ENCODE assay signal across 8 cellular contexts in the genomic region with DNA sequence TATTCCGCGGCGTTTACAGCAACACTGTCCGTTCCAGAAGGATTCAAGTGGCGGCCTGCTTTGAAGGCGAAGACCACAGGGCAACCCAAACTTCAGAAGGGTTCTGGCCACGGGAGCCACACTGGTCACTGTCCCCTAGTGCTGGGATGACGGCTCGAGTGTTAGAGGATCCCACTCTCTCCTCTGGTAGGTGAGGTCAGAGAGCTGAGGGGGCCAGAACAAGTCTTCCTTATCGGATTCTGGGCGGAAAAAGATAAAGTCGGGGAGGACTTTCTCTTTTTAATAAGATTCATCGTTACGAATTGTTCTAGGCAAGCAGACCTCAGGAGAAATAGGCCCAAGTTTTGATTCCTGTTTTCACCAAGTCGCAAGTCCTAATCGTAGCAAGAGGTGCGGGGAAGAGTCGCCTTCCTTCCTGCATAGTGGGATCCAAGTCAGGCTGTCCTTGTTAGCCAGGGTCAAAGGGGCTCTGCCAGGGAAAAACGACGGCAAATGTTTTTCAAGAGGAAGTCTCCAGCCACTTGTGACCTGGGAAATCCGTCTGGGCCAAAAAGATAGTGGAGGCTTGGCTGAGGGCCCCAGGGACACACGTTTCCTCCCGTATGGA. TPM values are rescaled to one million over a fixed set of nuclear protein-coding genes. Genes with fewer than 3 reads are reported as not detected.
DNase-seq lines count a peak whose midpoint lies in the region; ATAC-seq, FAIRE-seq and TF ChIP-seq lines count a peak whose summit lies in the region.

No MANE protein-coding gene starts in this region.

- intact Hi-C loops in activated naive CD4-positive, alpha-beta T cell treated with anti-CD3 and anti-CD28 coated beads for 36 hours (cut with micrococcal nuclease) = loop anchor here (1.0 to 2.0 kb wide), 22 partner anchors 16 to 1141 kb away; a partner anchor contains a TSS
- intact Hi-C loops in dendritic cell treated with granulocyte-macrophage colony-stimulating factor and Interleukin-4, amounts not matched to agents 40 ng/mL and 50 ng/mL, for 4 days (cut with micrococcal nuclease) = loop anchor here (1.0 to 10.0 kb wide), 7 partner anchors 68 to 589 kb away; a partner anchor contains a TSS

- peak overlapping the region; percentile 92 for H3K27ac Mint-ChIP-seq in activated naive CD4-positive, alpha-beta T cell treated with anti-CD3 and anti-CD28 coated beads for 36 hours
- H3K27ac Mint-ChIP-seq in dendritic cell treated with granulocyte-macrophage colony-stimulating factor and Interleukin-4, amounts not matched to agents 40 ng/mL and 50 ng/mL, for 4 days = peak overlapping the region; percentile 99
- peak overlapping the region; percentile 99 for H3K27ac Mint-ChIP-seq in mesothelial cell of epicardium

- H3K36me3 Mint-ChIP-seq in activated naive CD4-positive, alpha-beta T cell treated with anti-CD3 and anti-CD28 coated beads for 36 hours (ENCODE audit: low read depth) = peaks cover 17% of the 10 kb centered on the region
- H3K36me3 Mint-ChIP-seq in dendritic cell treated with granulocyte-macrophage colony-stimulating factor and Interleukin-4, amounts not matched to agents 40 ng/mL and 50 ng/mL, for 4 days (ENCODE audit: low read depth) = peaks cover 41% of the 10 kb centered on the region
- H3K36me3 Mint-ChIP-seq in mesothelial cell of epicardium = peaks cover 3% of the 10 kb centered on the region

- TF ChIP-seq POLR2A in tibial nerve (IDR thresholded peaks at IDR 0.05) (no peak), GM12892 (IDR thresholded peaks at IDR 0.05; ENCODE audit: low read depth, low read length) (no peak; the same call in 1 of the 2 replicates)

- peaks cover 0 to 57% (median 23%) of the 10 kb centered on the region in 4 donors for H3K4me1 ChIP-seq in tibial nerve

- WGBS in tibial nerve, 2 donors = 34 to 48% methylated on average over 23 of the region's 23 CpGs

- peaks cover 0 to 9% (median 0%) of the 10 kb centered on the region in 3 donors for H3K36me3 ChIP-seq in tibial nerve

- H3K9me3 ChIP-seq in tibial nerve = no peaks in the 10 kb centered on the region

- no peak for TF ChIP-seq EP300 in tibial nerve (IDR thresholded peaks at IDR 0.05)

- H3K27me3 Mint-ChIP-seq in activated naive CD4-positive, alpha-beta T cell treated with anti-CD3 and anti-CD28 coated beads for 36 hours (ENCODE audit: low read depth) = no peaks in the 10 kb centered on the region
- no peaks in the 10 kb centered on the region for H3K27me3 Mint-ChIP-seq in dendritic cell treated with granulocyte-macrophage colony-stimulating factor and Interleukin-4, amounts not matched to agents 40 ng/mL and 50 ng/mL, for 4 days
- H3K27me3 Mint-ChIP-seq in mesothelial cell of epicardium (ENCODE audit: low read depth) = no peaks in the 10 kb centered on the region

- ATAC-seq in HG02885 (IDR thresholded peaks at IDR 0.05; ENCODE audit: poor library complexity, unreplicated experiment) = no peak

- no peaks in the 10 kb centered on the region for H3K27me3 ChIP-seq in tibial nerve

- peak; percentile 19 for DNase-seq in activated naive CD4-positive, alpha-beta T cell treated with anti-CD3 and anti-CD28 coated beads for 36 hours
- DNase-seq in activated naive CD4-positive, alpha-beta T cell treated with Interleukin-2 at 50 U/mL for 16 hours = no peak
- DNase-seq in SIG-M5 treated with dmso at 0.1 percent for 504 hours (lab: John Stamatoyannopoulos, UW; ENCODE audit: unreplicated experiment) (peak; percentile 62), mesothelial cell of epicardium (ENCODE audit: low spot score in 2 of 2, unreplicated experiment in 2 of 2) (no peak), tibial nerve (ENCODE audit: low spot score in 2 of 2) (peak in 1 of 2 donors; percentile 32), GM12892 (ENCODE audit: insufficient read length) (no peak)

- TF ChIP-seq CTCF in mesothelial cell of epicardium (IDR thresholded peaks at IDR 0.05; ENCODE audit: unreplicated experiment) = no peak
- no peak for TF ChIP-seq CTCF in tibial nerve (IDR thresholded peaks at IDR 0.05)

- H3K4me1 Mint-ChIP-seq in activated naive CD4-positive, alpha-beta T cell treated with anti-CD3 and anti-CD28 coated beads for 36 hours (ENCODE audit: low read depth) = peaks cover 29% of the 10 kb centered on the region
- H3K4me1 Mint-ChIP-seq in dendritic cell treated with granulocyte-macrophage colony-stimulating factor and Interleukin-4, amounts not matched to agents 40 ng/mL and 50 ng/mL, for 4 days (ENCODE audit: low read depth) = peaks cover 43% of the 10 kb centered on the region
- peaks cover 37% of the 10 kb centered on the region for H3K4me1 Mint-ChIP-seq in mesothelial cell of epicardium

- CTCF ChIA-PET in activated naive CD4-positive, alpha-beta T cell treated with anti-CD3 and anti-CD28 coated beads for 36 hours (lab: Charles Lee) = interaction anchor here (0.5 to 4.7 kb wide), 52 partner anchors 9 to 705 kb away, joined by 3 to 35 read pairs (median 4); a partner anchor contains a TSS

- FAIRE-seq in GM12892 (lab: Jason Lieb, UNC) = no peak

- H3K4me3 ChIP-seq in tibial nerve = peak overlapping the region; percentile 73 to 100 (median 89)

- peak overlapping the region; percentile 90 for H3K4me3 Mint-ChIP-seq in activated naive CD4-positive, alpha-beta T cell treated with anti-CD3 and anti-CD28 coated beads for 36 hours
- H3K4me3 Mint-ChIP-seq in dendritic cell treated with granulocyte-macrophage colony-stimulating factor and Interleukin-4, amounts not matched to agents 40 ng/mL and 50 ng/mL, for 4 days = peak overlapping the region; percentile 85
- H3K4me3 Mint-ChIP-seq in mesothelial cell of epicardium = peak overlapping the region; percentile 86

- H3K9me3 Mint-ChIP-seq in activated naive CD4-positive, alpha-beta T cell treated with anti-CD3 and anti-CD28 coated beads for 36 hours = peaks cover 8% of the 10 kb centered on the region
- peaks cover 7% of the 10 kb centered on the region for H3K9me3 Mint-ChIP-seq in dendritic cell treated with granulocyte-macrophage colony-stimulating factor and Interleukin-4, amounts not matched to agents 40 ng/mL and 50 ng/mL, for 4 days
- H3K9me3 Mint-ChIP-seq in mesothelial cell of epicardium = peaks cover 6% of the 10 kb centered on the region

- peak overlapping the region; percentile 92 to 100 (median 98) for H3K27ac ChIP-seq in tibial nerve

RNA-seq across cellular contexts. Expression of a gene that starts 0.9 kb away (rescaled TPM):
- total RNA-seq in activated naive CD4-positive, alpha-beta T cell treated with anti-CD3 and anti-CD28 coated beads for 36 hours = 100 to 1,000 TPM; 328 to 335 TPM
- 217 to 222 TPM (median 220 TPM) in 3 replicates for total RNA-seq in mesothelial cell of epicardium
- 100 to 1,000 TPM; 387 to 515 (median 415) TPM for total RNA-seq in tibial nerve
- polyA plus RNA-seq in GM12892 (2012; ENCODE audit: missing spikeins) = 532 TPM

RNA-seq across cellular contexts. Expression of a gene that starts 15.2 kb away (rescaled TPM):
- total RNA-seq in activated naive CD4-positive, alpha-beta T cell treated with anti-CD3 and anti-CD28 coated beads for 36 hours = 100 to 1,000 TPM; 288 to 293 TPM
- total RNA-seq in mesothelial cell of epicardium = 195 to 225 TPM (median 215 TPM) in 3 replicates
- total RNA-seq in tibial nerve = 100 to 1,000 TPM; 244 to 321 (median 281) TPM
- polyA plus RNA-seq in GM12892 (2012; ENCODE audit: missing spikeins) = 388 TPM

RNA-seq across cellular contexts. Expression of a gene that starts 27.0 kb away (rescaled TPM):
- under 1 TPM; 0.40 to 0.41 TPM for total RNA-seq in activated naive CD4-positive, alpha-beta T cell treated with anti-CD3 and anti-CD28 coated beads for 36 hours
- total RNA-seq in mesothelial cell of epicardium = 1.2 to 2.8 TPM (median 2.1 TPM) in 3 replicates
- 1 to 10 TPM; 3.0 to 8.1 (median 5.6) TPM for total RNA-seq in tibial nerve
- 1.4 TPM for polyA plus RNA-seq in GM12892 (2012; ENCODE audit: missing spikeins)

Comparison
In these comparisons a context has a peak if more than half of its experiments do, and no peak if none do; other contexts are left out.
1. DNase-seq: peak in activated naive CD4-positive, alpha-beta T cell treated with anti-CD3 and anti-CD28 coated beads for 36 hours (single experiment) and SIG-M5 treated with dmso at 0.1 percent for 504 hours (single experiment); none in activated naive CD4-positive, alpha-beta T cell treated with Interleukin-2 at 50 U/mL for 16 hours (single experiment), mesothelial cell of epicardium (0 of 2) and GM12892 (single experiment).
2. Peak in every context shown above with its lines, with median percentiles within 50 percentile points of each other: H3K27ac Mint-ChIP-seq and H3K4me3 Mint-ChIP-seq.